ENCODE assay signal across 7 cellular contexts in the genomic region with DNA sequence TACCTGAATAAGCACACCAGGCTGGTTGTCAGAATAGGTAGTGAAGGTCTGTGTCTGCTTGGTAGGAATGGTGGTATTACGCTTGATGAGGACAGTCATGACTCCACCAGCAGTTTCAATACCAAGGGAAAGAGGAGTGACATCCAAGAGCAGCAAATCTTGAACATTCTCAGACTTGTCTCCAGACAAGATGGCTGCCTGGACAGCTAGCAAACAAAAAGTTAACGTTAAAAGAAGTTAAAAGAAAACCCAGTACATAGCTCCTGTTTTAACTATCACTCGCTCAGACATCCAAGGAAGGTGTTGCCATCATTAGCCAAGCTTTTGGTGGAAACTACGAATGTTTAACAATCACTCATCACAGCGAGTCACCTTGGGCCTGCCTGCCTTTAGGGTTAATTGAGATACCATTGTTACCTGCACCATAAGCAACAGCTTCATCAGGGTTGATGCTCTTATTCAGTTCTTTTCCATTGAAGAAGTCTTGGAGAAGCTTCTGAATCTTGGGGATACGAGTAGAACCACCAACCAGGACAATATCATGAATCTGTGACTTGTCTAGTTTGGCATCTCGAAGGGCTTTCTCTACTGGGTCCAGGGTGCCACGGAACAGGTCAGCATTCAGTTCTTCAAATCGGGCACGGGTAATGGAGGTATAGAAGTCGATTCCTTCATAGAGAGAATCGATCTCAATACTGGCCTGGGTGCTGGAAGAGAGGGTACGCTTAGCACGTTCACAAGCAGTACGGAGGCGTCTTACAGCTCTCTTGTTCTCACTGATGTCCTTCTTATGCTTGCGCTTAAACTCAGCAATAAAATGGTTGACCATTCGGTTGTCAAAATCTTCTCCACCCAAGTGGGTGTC. TPM values are rescaled to one million over a fixed set of nuclear protein-coding genes. Genes with fewer than 3 reads are reported as not detected.
DNase-seq lines count a peak whose midpoint lies in the region; ATAC-seq and TF ChIP-seq lines count a peak whose summit lies in the region.
"Not testable (repeated sequence)": the region's sequence is repeated elsewhere in the genome, so short reads cannot be mapped to it uniquely, and the experiment has no call there.

No MANE protein-coding gene starts in this region.

- not testable (repeated sequence) for H3K9me3 ChIP-seq in NT2/D1 (ENCODE audit: insufficient read depth, low read length); mucosa of stomach (ENCODE audit: control insufficient read depth, low read length); skeletal muscle satellite cell (replicated peaks; ENCODE audit: low read length)

- H3K9ac ChIP-seq in NT2/D1 (ENCODE audit: insufficient read length, low read depth) (peak overlapping the region; percentile 99), mucosa of stomach (ENCODE audit: low read length) (peak overlapping the region; percentile 2), skeletal muscle satellite cell (ENCODE audit: low read depth, low read length) (peak overlapping the region; percentile 99)

- H3K36me3 Mint-ChIP-seq in activated CD8-positive, alpha-beta T cell treated with anti-CD3 and anti-CD28 coated beads, Interleukin-2, amount 10 ng/mL, durations not matched to agents 7 days and 5 days (ENCODE audit: low read depth): peaks cover 84% of the 10 kb centered on the region
- H3K36me3 Mint-ChIP-seq in glutamatergic neuron (ENCODE audit: unreplicated experiment): not testable (repeated sequence)

- ATAC-seq in activated CD8-positive, alpha-beta T cell treated with anti-CD3 and anti-CD28 coated beads, Interleukin-2, amount 10 ng/mL, durations not matched to agents 7 days and 5 days: not testable (repeated sequence)

- H3K27me3 Mint-ChIP-seq in activated CD8-positive, alpha-beta T cell treated with anti-CD3 and anti-CD28 coated beads, Interleukin-2, amount 10 ng/mL, durations not matched to agents 7 days and 5 days (ENCODE audit: low read depth); glutamatergic neuron (ENCODE audit: unreplicated experiment): not testable (repeated sequence)

- H3K27me3 ChIP-seq in NT2/D1 (ENCODE audit: insufficient read depth, insufficient read length); mucosa of stomach (ENCODE audit: control insufficient read depth, insufficient read depth, low read length); skeletal muscle satellite cell (ENCODE audit: control insufficient read depth, insufficient read depth, low read length): not testable (repeated sequence)

- H3K4me1 ChIP-seq in NT2/D1 (ENCODE audit: insufficient read depth, insufficient read length): not testable (repeated sequence)
- H3K4me1 ChIP-seq in mucosa of stomach (ENCODE audit: control insufficient read depth, insufficient read depth, low read length) (peaks cover 18% of the 10 kb centered on the region), skeletal muscle satellite cell (ENCODE audit: control insufficient read depth, insufficient read depth, low read length) (peaks cover 36% of the 10 kb centered on the region)

- CTCF ChIA-PET in activated CD8-positive, alpha-beta T cell treated with anti-CD3 and anti-CD28 coated beads, Interleukin-2, amount 10 ng/mL, durations not matched to agents 7 days and 5 days (lab: Charles Lee): interaction anchor here (0.9 to 8.1 kb wide), 8 partner anchors 11 to 216 kb away, joined by 3 to 96 read pairs (median 5); no protein-coding TSS in a partner anchor

- peak overlapping the region; percentile 98 for H3K4me3 Mint-ChIP-seq in activated CD8-positive, alpha-beta T cell treated with anti-CD3 and anti-CD28 coated beads, Interleukin-2, amount 10 ng/mL, durations not matched to agents 7 days and 5 days
- H3K4me3 Mint-ChIP-seq in glutamatergic neuron (ENCODE audit: unreplicated experiment): peak overlapping the region; percentile 96

- peak overlapping the region; percentile 95 for H3K27ac Mint-ChIP-seq in activated CD8-positive, alpha-beta T cell treated with anti-CD3 and anti-CD28 coated beads, Interleukin-2, amount 10 ng/mL, durations not matched to agents 7 days and 5 days
- H3K27ac Mint-ChIP-seq in glutamatergic neuron (ENCODE audit: unreplicated experiment): peak overlapping the region; percentile 55

- H3K36me3 ChIP-seq in NT2/D1 (ENCODE audit: insufficient read depth, insufficient read length, low read length): peaks cover 69% of the 10 kb centered on the region
- H3K36me3 ChIP-seq in mucosa of stomach (ENCODE audit: control insufficient read depth, insufficient read depth, low read length): peaks cover 10% of the 10 kb centered on the region
- H3K36me3 ChIP-seq in skeletal muscle satellite cell (ENCODE audit: insufficient read depth, low read length): peaks cover 75% of the 10 kb centered on the region

- peaks cover 45% of the 10 kb centered on the region for H3K4me1 Mint-ChIP-seq in activated CD8-positive, alpha-beta T cell treated with anti-CD3 and anti-CD28 coated beads, Interleukin-2, amount 10 ng/mL, durations not matched to agents 7 days and 5 days (ENCODE audit: low read depth)
- peaks cover 32% of the 10 kb centered on the region for H3K4me1 Mint-ChIP-seq in glutamatergic neuron (ENCODE audit: low read depth, unreplicated experiment)

- H3K9me3 Mint-ChIP-seq in activated CD8-positive, alpha-beta T cell treated with anti-CD3 and anti-CD28 coated beads, Interleukin-2, amount 10 ng/mL, durations not matched to agents 7 days and 5 days (ENCODE audit: insufficient read depth); glutamatergic neuron (ENCODE audit: unreplicated experiment): not testable (repeated sequence)

- H3K4me3 ChIP-seq in GM12865 (ENCODE audit: low read depth, low read length) (peak overlapping the region; percentile 89), NT2/D1 (ENCODE audit: insufficient read length, low read depth) (peak overlapping the region; percentile 98), cardiac fibroblast (replicated peaks in 1 of 2; ENCODE audit: low read depth in 2 of 2, low read length in 2 of 2) (peak overlapping the region; percentile 97 to 98), skeletal muscle satellite cell (ENCODE audit: low read length) (peak overlapping the region; percentile 96)
- H3K4me3 ChIP-seq in mucosa of stomach (ENCODE audit: low read length): not testable (repeated sequence)

- POLR2A ChIA-PET in activated CD8-positive, alpha-beta T cell treated with anti-CD3 and anti-CD28 coated beads, Interleukin-2, amount 10 ng/mL, durations not matched to agents 7 days and 5 days (lab: Charles Lee): interaction anchor here (0.9 to 8.6 kb wide), 4 partner anchors 7 to 50 kb away, joined by 3 to 129 read pairs (median 62); no protein-coding TSS in a partner anchor

- not testable (repeated sequence) for TF ChIP-seq CTCF in GM12865 (IDR thresholded peaks at IDR 0.05; ENCODE audit: insufficient read depth, low read depth, low read length, missing control alignments); cardiac fibroblast (IDR thresholded peaks at IDR 0.05; ENCODE audit: low read depth, low read length); glutamatergic neuron (IDR thresholded peaks at IDR 0.05; ENCODE audit: partially characterized antibody, unreplicated experiment)

- not testable (repeated sequence) for DNase-seq in GM12865 (ENCODE audit: low read depth); NT2/D1 (ENCODE audit: low read depth, low spot score); activated CD8-positive, alpha-beta T cell treated with anti-CD3 and anti-CD28 coated beads, Interleukin-2, amount 10 ng/mL, durations not matched to agents 7 days and 5 days; cardiac fibroblast (ENCODE audit: low read depth in 2 of 2); glutamatergic neuron

- H3K4me2 ChIP-seq in skeletal muscle satellite cell (ENCODE audit: low read length): peak overlapping the region; percentile 84

RNA-seq across cellular contexts. Expression of gene HSPA8, which starts 2.6 kb away (rescaled TPM):
- 1,000 to 10,000 TPM; 2,408 to 2,413 TPM for total RNA-seq in activated CD8-positive, alpha-beta T cell treated with anti-CD3 and anti-CD28 coated beads, Interleukin-2, amount 10 ng/mL, durations not matched to agents 7 days and 5 days
- total RNA-seq in glutamatergic neuron (ENCODE audit: unreplicated experiment): 1,228 TPM
- total RNA-seq in skeletal muscle satellite cell (2012; rRNA removed): 2,988 and 3,377 TPM in 2 replicates

Comparison
In these comparisons a context has a peak if more than half of its experiments do, and no peak if none do; other contexts are left out.
1. H3K9ac ChIP-seq: peak in every context shown above with its lines; median percentile 99 in NT2/D1; 99 in skeletal muscle satellite cell; 2 in mucosa of stomach.